ENCODE assay signal across 1 cellular context in the genomic region with DNA sequence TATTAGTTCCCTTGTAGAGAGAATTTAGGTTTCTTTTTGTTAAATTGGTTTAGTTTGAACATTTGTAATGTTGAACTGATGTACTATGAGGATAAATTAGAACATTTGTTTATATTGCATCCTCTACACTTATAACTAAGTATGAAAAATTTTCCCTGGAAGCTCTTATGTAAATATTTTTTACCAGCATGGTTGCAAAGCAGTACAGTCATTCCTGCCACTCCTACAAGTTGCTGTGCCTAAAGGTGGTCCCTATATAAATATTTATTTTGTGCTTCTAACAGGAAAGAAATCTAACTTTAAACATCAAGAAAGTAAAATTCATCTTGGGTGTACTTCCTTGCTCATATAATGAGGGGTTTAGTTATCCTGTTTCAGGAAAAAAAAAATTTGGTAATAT.
TF ChIP-seq lines count a peak whose summit lies in the region.

No MANE protein-coding gene starts in this region.

TF ChIP-seq in SK-N-SH, 30 proteins besides CTCF, POLR2A, EP300 and RAD21 (continued from another document):
- TF ChIP-seq RFX5 (IDR thresholded peaks at IDR 0.05; ENCODE audit: low read length) (no peak), TAF1 (IDR thresholded peaks at IDR 0.05; ENCODE audit: borderline replicate concordance, low read depth, low read length) (no peak)
